In the genomic region with DNA sequence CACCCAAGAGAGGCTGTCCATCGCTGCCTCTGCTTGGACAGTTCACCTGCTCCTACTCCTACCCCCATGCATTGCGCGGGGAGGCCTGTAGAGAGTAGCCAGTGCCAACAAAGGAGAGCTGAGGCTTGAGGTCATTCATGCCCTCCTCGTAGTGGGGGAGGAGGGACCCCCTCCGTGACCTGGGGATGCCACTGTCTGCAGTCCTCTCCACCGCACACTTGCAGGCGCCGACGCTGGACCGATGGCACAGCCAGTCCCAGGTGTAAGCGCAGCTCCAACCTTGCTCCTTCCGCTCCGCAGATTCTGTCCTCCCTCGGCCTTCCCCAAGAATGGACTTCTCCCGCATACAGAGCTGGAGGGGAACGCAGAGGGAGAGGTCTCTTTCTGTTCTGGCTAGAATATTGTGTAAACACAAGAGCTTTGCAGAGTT, we compare ENCODE assay signal across 1 cellular context.
TF ChIP-seq lines count a peak whose summit lies in the region.

No MANE protein-coding gene starts in this region.

TF ChIP-seq in HepG2, 621 proteins besides CTCF, POLR2A, EP300 and RAD21:
- TF ChIP-seq, protein P1, sequence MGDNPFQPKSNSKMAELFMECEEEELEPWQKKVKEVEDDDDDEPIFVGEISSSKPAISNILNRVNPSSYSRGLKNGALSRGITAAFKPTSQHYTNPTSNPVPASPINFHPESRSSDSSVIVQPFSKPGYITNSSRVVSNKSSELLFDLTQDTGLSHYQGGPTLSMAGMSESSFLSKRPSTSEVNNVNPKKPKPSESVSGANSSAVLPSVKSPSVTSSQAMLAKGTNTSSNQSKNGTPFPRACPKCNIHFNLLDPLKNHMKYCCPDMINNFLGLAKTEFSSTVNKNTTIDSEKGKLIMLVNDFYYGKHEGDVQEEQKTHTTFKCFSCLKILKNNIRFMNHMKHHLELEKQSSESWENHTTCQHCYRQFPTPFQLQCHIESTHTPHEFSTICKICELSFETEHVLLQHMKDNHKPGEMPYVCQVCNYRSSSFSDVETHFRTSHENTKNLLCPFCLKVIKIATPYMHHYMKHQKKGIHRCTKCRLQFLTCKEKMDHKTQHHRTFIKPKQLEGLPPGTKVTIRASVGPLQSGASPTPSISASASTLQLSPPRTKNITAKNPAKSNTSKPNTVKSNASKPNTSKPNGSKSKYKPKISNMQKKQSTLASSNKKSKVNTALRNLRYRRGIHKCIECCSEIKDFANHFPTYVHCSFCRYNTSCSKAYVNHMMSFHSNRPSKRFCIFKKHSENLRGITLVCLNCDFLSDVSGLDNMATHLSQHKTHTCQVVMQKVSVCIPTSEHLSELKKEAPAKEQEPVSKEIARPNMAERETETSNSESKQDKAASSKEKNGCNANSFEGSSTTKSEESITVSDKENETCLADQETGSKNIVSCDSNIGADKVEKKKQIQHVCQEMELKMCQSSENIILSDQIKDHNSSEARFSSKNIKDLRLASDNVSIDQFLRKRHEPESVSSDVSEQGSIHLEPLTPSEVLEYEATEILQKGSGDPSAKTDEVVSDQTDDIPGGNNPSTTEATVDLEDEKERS (CRISPR knock-in tag; IDR thresholded peaks at IDR 0.05): 0 out of 2 replicates have a peak, but pooled peaks have one; percentile 2
- no peak for TF ChIP-seq ZNF841 (CRISPR knock-in tag; IDR thresholded peaks at IDR 0.05; ENCODE audit: borderline replicate concordance)
- no peak for TF ChIP-seq ZNF563 (CRISPR knock-in tag; IDR thresholded peaks at IDR 0.05)
- no peak for TF ChIP-seq ZNF644 (CRISPR knock-in tag; IDR thresholded peaks at IDR 0.05; ENCODE audit: low read depth)
- TF ChIP-seq ONECUT2 (CRISPR knock-in tag; IDR thresholded peaks at IDR 0.05): no peak
- TF ChIP-seq, protein P2, sequence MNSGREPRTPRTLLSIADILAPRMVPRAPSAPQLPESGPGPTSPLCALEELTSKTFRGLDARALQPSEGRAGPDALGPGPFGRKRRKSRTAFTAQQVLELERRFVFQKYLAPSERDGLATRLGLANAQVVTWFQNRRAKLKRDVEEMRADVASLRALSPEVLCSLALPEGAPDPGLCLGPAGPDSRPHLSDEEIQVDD (CRISPR knock-in tag; IDR thresholded peaks at IDR 0.05; ENCODE audit: borderline replicate concordance): peak; percentile 26; the same call in 1 of the 2 replicates
- TF ChIP-seq, protein P3, sequence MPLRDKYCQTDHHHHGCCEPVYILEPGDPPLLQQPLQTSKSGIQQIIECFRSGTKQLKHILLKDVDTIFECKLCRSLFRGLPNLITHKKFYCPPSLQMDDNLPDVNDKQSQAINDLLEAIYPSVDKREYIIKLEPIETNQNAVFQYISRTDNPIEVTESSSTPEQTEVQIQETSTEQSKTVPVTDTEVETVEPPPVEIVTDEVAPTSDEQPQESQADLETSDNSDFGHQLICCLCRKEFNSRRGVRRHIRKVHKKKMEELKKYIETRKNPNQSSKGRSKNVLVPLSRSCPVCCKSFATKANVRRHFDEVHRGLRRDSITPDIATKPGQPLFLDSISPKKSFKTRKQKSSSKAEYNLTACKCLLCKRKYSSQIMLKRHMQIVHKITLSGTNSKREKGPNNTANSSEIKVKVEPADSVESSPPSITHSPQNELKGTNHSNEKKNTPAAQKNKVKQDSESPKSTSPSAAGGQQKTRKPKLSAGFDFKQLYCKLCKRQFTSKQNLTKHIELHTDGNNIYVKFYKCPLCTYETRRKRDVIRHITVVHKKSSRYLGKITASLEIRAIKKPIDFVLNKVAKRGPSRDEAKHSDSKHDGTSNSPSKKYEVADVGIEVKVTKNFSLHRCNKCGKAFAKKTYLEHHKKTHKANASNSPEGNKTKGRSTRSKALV (CRISPR knock-in tag; IDR thresholded peaks at IDR 0.05): 0 out of 2 replicates have a peak, but pooled peaks have one; percentile 29
- TF ChIP-seq ZNF292 (CRISPR knock-in tag; IDR thresholded peaks at IDR 0.05; ENCODE audit: borderline replicate concordance, low read depth): 0 out of 2 replicates have a peak, but pooled peaks have one; percentile 15
